Comparison of ENCODE assay signal across 1 cellular context in genomic region chr17:67054011-67054591, GRCh38.
TF ChIP-seq lines count a peak whose summit lies in the region.

No MANE protein-coding gene starts in this region.

TF ChIP-seq in HepG2, 621 proteins besides CTCF, POLR2A, EP300 and RAD21:
- TF ChIP-seq CSRNP1 (CRISPR knock-in tag; IDR thresholded peaks at IDR 0.05) = no peak
- no peak for TF ChIP-seq SYNCRIP (IDR thresholded peaks at IDR 0.05; ENCODE audit: insufficient read depth, low read depth, low read length)
- TF ChIP-seq SP2 (CRISPR knock-in tag; IDR thresholded peaks at IDR 0.05) = no peak
- no peak for TF ChIP-seq ZNF337 (CRISPR knock-in tag; IDR thresholded peaks at IDR 0.05; ENCODE audit: borderline replicate concordance, low read depth)
- no peak for TF ChIP-seq NR2F6 (IDR thresholded peaks at IDR 0.05)
- no peak for TF ChIP-seq NR2F6 (CRISPR knock-in tag; IDR thresholded peaks at IDR 0.05)
- no peak for TF ChIP-seq SMAD3 (CRISPR knock-in tag; IDR thresholded peaks at IDR 0.05)
- TF ChIP-seq, protein P1, sequence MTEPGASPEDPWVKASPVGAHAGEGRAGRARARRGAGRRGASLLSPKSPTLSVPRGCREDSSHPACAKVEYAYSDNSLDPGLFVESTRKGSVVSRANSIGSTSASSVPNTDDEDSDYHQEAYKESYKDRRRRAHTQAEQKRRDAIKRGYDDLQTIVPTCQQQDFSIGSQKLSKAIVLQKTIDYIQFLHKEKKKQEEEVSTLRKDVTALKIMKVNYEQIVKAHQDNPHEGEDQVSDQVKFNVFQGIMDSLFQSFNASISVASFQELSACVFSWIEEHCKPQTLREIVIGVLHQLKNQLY (CRISPR knock-in tag; IDR thresholded peaks at IDR 0.05) = no peak
